ENCODE assay signal across 11 cellular contexts in genomic region chr12:53482626-53483165, GRCh38. TPM values are rescaled to one million over a fixed set of nuclear protein-coding genes. Genes with fewer than 3 reads are reported as not detected.
DNase-seq lines count a peak whose midpoint lies in the region; ATAC-seq, FAIRE-seq and TF ChIP-seq lines count a peak whose summit lies in the region.
"Had no signal": no experiment of that assay in that cellular context is flagged by ENCODE, and none has a peak within 500 bp of the region (broad histone marks: within the 10 kb centered on the region; RNA-seq: fewer than 3 reads in every experiment).

No MANE protein-coding gene starts in this region.

- no peak for FAIRE-seq in HepG2 (lab: Jason Lieb, UNC)
- FAIRE-seq: astrocyte had no signal

- H3K9me3 Mint-ChIP-seq in WTC11: no peaks in the 10 kb centered on the region
- H3K9me3 Mint-ChIP-seq: natural killer cell treated with Interleukin-12 subunit alpha and Interleukin-12 subunit beta and Interleukin-15 and Interleukin-18, amount 100 ng/mL, for 72 hours; T-helper 1 cell treated with Interleukin-12 subunit alpha and Interleukin-12 subunit beta and Interleukin-4 antibody, amounts not matched to agents 30 μg/mL and 1 μg/mL, for 36 hours had no signal

- ATAC-seq in WTC11 (no peak; the same call in 1 of the 2 replicates), HepG2 (peak; percentile 2)

- H3K79me2 ChIP-seq in HepG2 (ENCODE audit: insufficient read depth, low read length): no peaks in the 10 kb centered on the region

- H3K27ac ChIP-seq in AG04450 (ENCODE audit: low read depth, low read length) (peak overlapping the region; percentile 52), HepG2 (ENCODE audit: extremely low read length, insufficient read depth, low read length) (no peak overlapping the region)

- peak in 1 of 2 experiments; percentile 53; a peak in 1 of 4 replicates for TF ChIP-seq POLR2A in HepG2 (IDR thresholded peaks at IDR 0.05; ENCODE audit: insufficient read depth in 1 of 2, low read depth in 2 of 2, low read length in 2 of 2)

- H3K27ac Mint-ChIP-seq in WTC11: no peak overlapping the region
- H3K27ac Mint-ChIP-seq: T-helper 1 cell treated with Interleukin-12 subunit alpha and Interleukin-12 subunit beta and Interleukin-4 antibody, amounts not matched to agents 30 μg/mL and 1 μg/mL, for 36 hours had no signal

- BruUV-seq in HepG2 (replicated peaks; lab: Mats Ljungman, UMichigan): no TSS peak

- H3K27me3 ChIP-seq in AG04450 (ENCODE audit: control insufficient read depth, insufficient read depth, low read length) (no peaks in the 10 kb centered on the region), HepG2 (ENCODE audit: control insufficient read depth in 1 of 2, insufficient read depth in 2 of 2, low read length in 2 of 2) (no peaks in the 10 kb centered on the region)

- TF ChIP-seq EP300 in HepG2 (IDR thresholded peaks at IDR 0.05; ENCODE audit: low read depth in 2 of 2, low read length in 2 of 2) (no peak), HepG2 (CRISPR knock-in tag; IDR thresholded peaks at IDR 0.05; ENCODE audit: borderline replicate concordance) (no peak)

- TF ChIP-seq CTCF in AG04450 (IDR thresholded peaks at IDR 0.05; ENCODE audit: low read depth, low read length): no peak
- TF ChIP-seq CTCF in WTC11 (IDR thresholded peaks at IDR 0.05): no peak
- no peak for TF ChIP-seq CTCF in HepG2 (CRISPR knock-in tag; IDR thresholded peaks at IDR 0.05)

- DNase-seq in AG04450 (ENCODE audit: low read depth, low spot score): no peak
- no peak for DNase-seq in WTC11 (ENCODE audit: low spot score)
- no peak for DNase-seq in HepG2 (ENCODE audit: low spot score)
- DNase-seq in SKM-1 (lab: John Stamatoyannopoulos, UW; ENCODE audit: unreplicated experiment): no peak
- no peak for DNase-seq in NCI-H2081 treated with DMSO at 0.1 percent for 48 hours (lab: John Stamatoyannopoulos, UW)
- DNase-seq in DMS79 treated with DMSO at 0.1 percent for 48 hours (lab: John Stamatoyannopoulos, UW): no peak
- DNase-seq: NCI-H2029 had no signal

- H3K4me1 Mint-ChIP-seq in WTC11: peaks cover 15% of the 10 kb centered on the region

- H3K9ac ChIP-seq in HepG2 (ENCODE audit: insufficient read depth, low read depth, low read length): no peak overlapping the region

- peaks cover 13 to 45% of the 10 kb centered on the region in 2 experiments for H3K36me3 ChIP-seq in HepG2 (replicated peaks in 1 of 2; ENCODE audit: control insufficient read depth in 1 of 2, insufficient read depth in 2 of 2, low read length in 2 of 2)

- no peaks in the 10 kb centered on the region for H3K27me3 Mint-ChIP-seq in WTC11 (ENCODE audit: low read depth)
- H3K27me3 Mint-ChIP-seq: natural killer cell treated with Interleukin-12 subunit alpha and Interleukin-12 subunit beta and Interleukin-15 and Interleukin-18, amount 100 ng/mL, for 72 hours had no signal

- H3K4me1 ChIP-seq in HepG2 (ENCODE audit: insufficient read depth, low read length): no peaks in the 10 kb centered on the region

- no peaks in the 10 kb centered on the region for H3K9me3 ChIP-seq in AG04450 (ENCODE audit: control insufficient read depth, insufficient read depth, low read length)
- no peaks in the 10 kb centered on the region for H3K9me3 ChIP-seq in HepG2 (ENCODE audit: low read length)

- POLR2A ChIA-PET in AG04450 (lab: Yijun Ruan, JAX) (interaction anchor here (0.8 to 6.2 kb wide), 7 partner anchors 8 to 26 kb away, joined by 3 to 50 read pairs (median 7); partner anchors contain the start of genes MAP3K12 and TARBP2), WTC11 (lab: Charles Lee) (interaction anchor here (0.7 to 2.7 kb wide), 7 partner anchors 10 to 215 kb away, joined by 3 to 23 read pairs (median 6); partner anchors contain the start of genes MAP3K12 and TARBP2), HepG2 (lab: Yijun Ruan, JAX) (interaction anchor here (0.7 to 4.2 kb wide), 8 partner anchors 10 to 162 kb away, joined by 3 to 58 read pairs (median 6); partner anchors contain the start of genes AAAS, MAP3K12, PRR13 and SP1)

- H3K36me3 Mint-ChIP-seq in WTC11: peaks cover 55% of the 10 kb centered on the region

- intact Hi-C loops in HepG2 (cut with micrococcal nuclease; ENCODE audit: unreplicated experiment): no loop called here

- no peak overlapping the region for H3K4me2 ChIP-seq in HepG2 (ENCODE audit: low read depth, low read length)

- in situ Hi-C loops in HepG2 (cut with HindIII; ENCODE audit: extremely low pct_ligation_motif_present, low pct_unique_long_range_greater_than_20kb): no loop called here

- peaks cover 12% of the 10 kb centered on the region for H4K20me1 ChIP-seq in HepG2 (ENCODE audit: insufficient read depth, low read length)

- CTCF ChIA-PET in AG04450 (lab: Charles Lee) (interaction anchor here (0.7 to 1.5 kb wide), 3 partner anchors 50 to 161 kb away, joined by 3 to 7 read pairs (median 5); partner anchors contain the start of gene AAAS), WTC11 (lab: Charles Lee) (interaction anchor here (0.5 to 8.1 kb wide), 19 partner anchors 9 to 256 kb away, joined by 3 to 99 read pairs (median 4); partner anchors contain the start of genes AAAS, ATP5MC2, MAP3K12 and NPFF), HepG2 (lab: Yijun Ruan, JAX; ENCODE audit: low intra/inter-chr PET ratio, low total read pairs) (no interaction called here)

- TF ChIP-seq RAD21 in HepG2 (CRISPR knock-in tag; IDR thresholded peaks at IDR 0.05): peak; percentile 46; the same call in 1 of the 2 replicates

- no peak overlapping the region for H3K4me3 Mint-ChIP-seq in WTC11
- H3K4me3 Mint-ChIP-seq: natural killer cell treated with Interleukin-12 subunit alpha and Interleukin-12 subunit beta and Interleukin-15 and Interleukin-18, amount 100 ng/mL, for 72 hours; T-helper 1 cell treated with Interleukin-12 subunit alpha and Interleukin-12 subunit beta and Interleukin-4 antibody, amounts not matched to agents 30 μg/mL and 1 μg/mL, for 36 hours had no signal

- H3K4me3 ChIP-seq in AG04450 (ENCODE audit: low read depth, low read length): no peak overlapping the region
- no peak overlapping the region for H3K4me3 ChIP-seq in HepG2 (replicated peaks in 1 of 3; ENCODE audit: insufficient read depth in 1 of 3, low read depth in 2 of 3, low read length in 3 of 3)

- H2AFZ ChIP-seq in HepG2 (ENCODE audit: low read length): no peak overlapping the region

- 90% methylated on average over 2 of the region's 18 CpGs for WGBS in HepG2 (ENCODE audit: low lambda C conversion rate)

RNA-seq across cellular contexts. Expression of gene MAP3K12, which starts 16.6 kb away (rescaled TPM):
- polyA plus RNA-seq in AG04450 (2011; rRNA removed) (35.7 and 46.1 TPM in 2 replicates), HepG2 (2011; rRNA removed) (1.1 and 1.3 TPM in 2 replicates)
- polyA minus RNA-seq in AG04450 (2011; rRNA and poly(A)+ RNA removed): 52.1 and 64.6 TPM in 2 replicates
- total RNA-seq in WTC11 (2021) (23.6 to 27.9 TPM (median 25.1 TPM) in 3 replicates), HepG2 (2016; rRNA removed; fragmentation: Illumina TruSeq; extraction: Trizol) (0.13 and 0.20 TPM in 2 replicates)
- under 0.01 and 0.10 TPM in 2 replicates for total RNA-seq in HepG2 (2016; cell fraction: cytosol; rRNA removed; fragmentation: Illumina TruSeq; extraction: Trizol; ENCODE audit: low read depth)
- 0.25 and 0.28 TPM in 2 replicates for total RNA-seq in HepG2 (2016; cell fraction: insoluble cytoplasmic fraction; rRNA removed; fragmentation: Illumina TruSeq; extraction: Trizol)
- total RNA-seq in HepG2 (2016; cell fraction: membrane; rRNA removed; fragmentation: Illumina TruSeq; extraction: Trizol): 0.03 and 0.25 TPM in 2 replicates
- total RNA-seq in HepG2 (2016; cell fraction: nucleus; rRNA removed; fragmentation: Illumina TruSeq; extraction: Trizol): 0.16 and 0.28 TPM in 2 replicates
- polyA plus RNA-seq in HepG2 (2011; cell fraction: cytosol; rRNA removed): 0.23 and 0.60 TPM in 2 replicates
- 5.5 and 6.6 TPM in 2 replicates for polyA plus RNA-seq in HepG2 (2011; cell fraction: nucleus; rRNA removed)
- polyA plus RNA-seq in HepG2 (2012): 1.9 and 2.3 TPM in 2 replicates
- 0.02 TPM in 1 of 2 replicates, not detected in the other for polyA plus RNA-seq in HepG2 (2016; cell fraction: cytosol; fragmentation: Illumina TruSeq; extraction: Trizol; ENCODE audit: low read depth)
- 0.05 and 0.10 TPM in 2 replicates for polyA plus RNA-seq in HepG2 (2016; cell fraction: insoluble cytoplasmic fraction; fragmentation: Illumina TruSeq; extraction: Trizol; ENCODE audit: low read depth)
- not detected in 2 replicates for polyA plus RNA-seq in HepG2 (2016; cell fraction: membrane; fragmentation: Illumina TruSeq; extraction: Trizol; ENCODE audit: low read depth)
- 0.34 and 1.5 TPM in 2 replicates for polyA plus RNA-seq in HepG2 (2016; cell fraction: nucleus; fragmentation: Illumina TruSeq; extraction: Trizol; ENCODE audit: insufficient read depth, low read depth)
- polyA minus RNA-seq in HepG2 (2011; rRNA and poly(A)+ RNA removed; ENCODE audit: low replicate concordance): 1.4 and 3.4 TPM in 2 replicates
- 0.26 and 0.49 TPM in 2 replicates for polyA minus RNA-seq in HepG2 (2011; cell fraction: cytosol; rRNA and poly(A)+ RNA removed)
- 1.3 and 1.6 TPM in 2 replicates for polyA minus RNA-seq in HepG2 (2011; cell fraction: nucleus; rRNA and poly(A)+ RNA removed)

RNA-seq across cellular contexts. Expression of gene TARBP2, which starts 18.4 kb away (rescaled TPM):
- polyA plus RNA-seq in AG04450 (2011; rRNA removed): 25.0 and 33.0 TPM in 2 replicates
- 19.7 and 26.4 TPM in 2 replicates for polyA minus RNA-seq in AG04450 (2011; rRNA and poly(A)+ RNA removed)
- 69.0 to 74.0 TPM (median 69.1 TPM) in 3 replicates for total RNA-seq in WTC11 (2021)
- total RNA-seq in HepG2 (2016; rRNA removed; fragmentation: Illumina TruSeq; extraction: Trizol): 39.5 and 55.5 TPM in 2 replicates
- 73.3 and 74.5 TPM in 2 replicates for total RNA-seq in HepG2 (2016; cell fraction: cytosol; rRNA removed; fragmentation: Illumina TruSeq; extraction: Trizol; ENCODE audit: low read depth)
- 37.9 and 54.0 TPM in 2 replicates for total RNA-seq in HepG2 (2016; cell fraction: insoluble cytoplasmic fraction; rRNA removed; fragmentation: Illumina TruSeq; extraction: Trizol)
- total RNA-seq in HepG2 (2016; cell fraction: membrane; rRNA removed; fragmentation: Illumina TruSeq; extraction: Trizol): 79.2 and 87.3 TPM in 2 replicates
- 45.3 and 52.6 TPM in 2 replicates for total RNA-seq in HepG2 (2016; cell fraction: nucleus; rRNA removed; fragmentation: Illumina TruSeq; extraction: Trizol)
- 47.0 and 49.2 TPM in 2 replicates for polyA plus RNA-seq in HepG2 (2011; rRNA removed)
- 34.4 and 52.5 TPM in 2 replicates for polyA plus RNA-seq in HepG2 (2011; cell fraction: cytosol; rRNA removed)
- polyA plus RNA-seq in HepG2 (2011; cell fraction: nucleus; rRNA removed): 186 and 198 TPM in 2 replicates
- 22.1 and 25.4 TPM in 2 replicates for polyA plus RNA-seq in HepG2 (2012)
- 64.6 and 72.6 TPM in 2 replicates for polyA plus RNA-seq in HepG2 (2016; cell fraction: cytosol; fragmentation: Illumina TruSeq; extraction: Trizol; ENCODE audit: low read depth)
- polyA plus RNA-seq in HepG2 (2016; cell fraction: insoluble cytoplasmic fraction; fragmentation: Illumina TruSeq; extraction: Trizol; ENCODE audit: low read depth): 32.5 and 37.2 TPM in 2 replicates
- polyA plus RNA-seq in HepG2 (2016; cell fraction: membrane; fragmentation: Illumina TruSeq; extraction: Trizol; ENCODE audit: low read depth): 60.8 and 63.3 TPM in 2 replicates
- polyA plus RNA-seq in HepG2 (2016; cell fraction: nucleus; fragmentation: Illumina TruSeq; extraction: Trizol; ENCODE audit: insufficient read depth, low read depth): 85.1 and 85.5 TPM in 2 replicates
- 46.1 and 74.4 TPM in 2 replicates for polyA minus RNA-seq in HepG2 (2011; rRNA and poly(A)+ RNA removed; ENCODE audit: low replicate concordance)
- 11.2 and 16.6 TPM in 2 replicates for polyA minus RNA-seq in HepG2 (2011; cell fraction: cytosol; rRNA and poly(A)+ RNA removed)
- 46.1 and 50.8 TPM in 2 replicates for polyA minus RNA-seq in HepG2 (2011; cell fraction: nucleus; rRNA and poly(A)+ RNA removed)

RNA-seq across cellular contexts. Expression of gene NPFF, which starts 24.6 kb away (rescaled TPM):
- polyA plus RNA-seq in AG04450 (2011; rRNA removed) (not detected in 2 replicates), HepG2 (2011; rRNA removed) (not detected in 2 replicates)
- not detected in 2 replicates for polyA minus RNA-seq in AG04450 (2011; rRNA and poly(A)+ RNA removed)
- total RNA-seq in WTC11 (2021) (0.57 to 0.80 TPM (median 0.59 TPM) in 3 replicates), HepG2 (2016; rRNA removed; fragmentation: Illumina TruSeq; extraction: Trizol) (0.51 TPM in 1 of 2 replicates, not detected in the other)
- total RNA-seq in HepG2 (2016; cell fraction: cytosol; rRNA removed; fragmentation: Illumina TruSeq; extraction: Trizol; ENCODE audit: low read depth): not detected in 2 replicates
- total RNA-seq in HepG2 (2016; cell fraction: insoluble cytoplasmic fraction; rRNA removed; fragmentation: Illumina TruSeq; extraction: Trizol): 0.56 TPM in 1 of 2 replicates, not detected in the other
- total RNA-seq in HepG2 (2016; cell fraction: membrane; rRNA removed; fragmentation: Illumina TruSeq; extraction: Trizol): not detected in 2 replicates
- not detected in 2 replicates for total RNA-seq in HepG2 (2016; cell fraction: nucleus; rRNA removed; fragmentation: Illumina TruSeq; extraction: Trizol)
- not detected in 2 replicates for polyA plus RNA-seq in HepG2 (2011; cell fraction: cytosol; rRNA removed)
- 0.48 TPM in 1 of 2 replicates, not detected in the other for polyA plus RNA-seq in HepG2 (2011; cell fraction: nucleus; rRNA removed)
- polyA plus RNA-seq in HepG2 (2012): 0.41 TPM in 1 of 2 replicates, not detected in the other
- polyA plus RNA-seq in HepG2 (2016; cell fraction: cytosol; fragmentation: Illumina TruSeq; extraction: Trizol; ENCODE audit: low read depth): 0.25 TPM in 1 of 2 replicates, not detected in the other
- not detected in 2 replicates for polyA plus RNA-seq in HepG2 (2016; cell fraction: insoluble cytoplasmic fraction; fragmentation: Illumina TruSeq; extraction: Trizol; ENCODE audit: low read depth)
- not detected in 2 replicates for polyA plus RNA-seq in HepG2 (2016; cell fraction: membrane; fragmentation: Illumina TruSeq; extraction: Trizol; ENCODE audit: low read depth)
- polyA plus RNA-seq in HepG2 (2016; cell fraction: nucleus; fragmentation: Illumina TruSeq; extraction: Trizol; ENCODE audit: insufficient read depth, low read depth): 1.2 TPM in 1 of 2 replicates, not detected in the other
- polyA minus RNA-seq in HepG2 (2011; rRNA and poly(A)+ RNA removed; ENCODE audit: low replicate concordance): not detected in 2 replicates
- polyA minus RNA-seq in HepG2 (2011; cell fraction: cytosol; rRNA and poly(A)+ RNA removed): not detected in 2 replicates
- not detected in 2 replicates for polyA minus RNA-seq in HepG2 (2011; cell fraction: nucleus; rRNA and poly(A)+ RNA removed)
- total RNA-seq: activated CD8-positive, alpha-beta memory T cell treated with anti-CD3 and anti-CD28 coated beads for 36 hours; astrocyte had no signal

RNA-seq across cellular contexts. Expression of gene PCBP2, which starts 30.8 kb away (rescaled TPM):
- polyA plus RNA-seq in AG04450 (2011; rRNA removed) (286 and 408 TPM in 2 replicates), HepG2 (2011; rRNA removed) (345 and 390 TPM in 2 replicates)
- 1,032 and 1,271 TPM in 2 replicates for polyA minus RNA-seq in AG04450 (2011; rRNA and poly(A)+ RNA removed)
- total RNA-seq in WTC11 (2021) (981 to 1,004 TPM (median 984 TPM) in 3 replicates), HepG2 (2016; rRNA removed; fragmentation: Illumina TruSeq; extraction: Trizol) (154 and 265 TPM in 2 replicates)
- 156 and 172 TPM in 2 replicates for total RNA-seq in HepG2 (2016; cell fraction: cytosol; rRNA removed; fragmentation: Illumina TruSeq; extraction: Trizol; ENCODE audit: low read depth)
- 132 and 265 TPM in 2 replicates for total RNA-seq in HepG2 (2016; cell fraction: insoluble cytoplasmic fraction; rRNA removed; fragmentation: Illumina TruSeq; extraction: Trizol)
- 447 and 497 TPM in 2 replicates for total RNA-seq in HepG2 (2016; cell fraction: membrane; rRNA removed; fragmentation: Illumina TruSeq; extraction: Trizol)
- total RNA-seq in HepG2 (2016; cell fraction: nucleus; rRNA removed; fragmentation: Illumina TruSeq; extraction: Trizol): 279 and 306 TPM in 2 replicates
- 323 and 364 TPM in 2 replicates for polyA plus RNA-seq in HepG2 (2011; cell fraction: cytosol; rRNA removed)
- 477 and 513 TPM in 2 replicates for polyA plus RNA-seq in HepG2 (2011; cell fraction: nucleus; rRNA removed)
- polyA plus RNA-seq in HepG2 (2012): 786 and 1,014 TPM in 2 replicates
- polyA plus RNA-seq in HepG2 (2016; cell fraction: cytosol; fragmentation: Illumina TruSeq; extraction: Trizol; ENCODE audit: low read depth): 954 and 1,027 TPM in 2 replicates
- polyA plus RNA-seq in HepG2 (2016; cell fraction: insoluble cytoplasmic fraction; fragmentation: Illumina TruSeq; extraction: Trizol; ENCODE audit: low read depth): 599 and 702 TPM in 2 replicates
- 1,162 and 1,386 TPM in 2 replicates for polyA plus RNA-seq in HepG2 (2016; cell fraction: membrane; fragmentation: Illumina TruSeq; extraction: Trizol; ENCODE audit: low read depth)
- polyA plus RNA-seq in HepG2 (2016; cell fraction: nucleus; fragmentation: Illumina TruSeq; extraction: Trizol; ENCODE audit: insufficient read depth, low read depth): 670 and 689 TPM in 2 replicates
- 709 and 1,043 TPM in 2 replicates for polyA minus RNA-seq in HepG2 (2011; rRNA and poly(A)+ RNA removed; ENCODE audit: low replicate concordance)
- 515 and 646 TPM in 2 replicates for polyA minus RNA-seq in HepG2 (2011; cell fraction: cytosol; rRNA and poly(A)+ RNA removed)
- polyA minus RNA-seq in HepG2 (2011; cell fraction: nucleus; rRNA and poly(A)+ RNA removed): 549 and 596 TPM in 2 replicates

RNA-seq across cellular contexts. Expression of gene PRR13, which starts 41.2 kb away (rescaled TPM):
- polyA plus RNA-seq in AG04450 (2011; rRNA removed) (71.4 and 92.8 TPM in 2 replicates), HepG2 (2011; rRNA removed) (65.0 and 70.4 TPM in 2 replicates)
- 78.8 and 83.9 TPM in 2 replicates for polyA minus RNA-seq in AG04450 (2011; rRNA and poly(A)+ RNA removed)
- total RNA-seq in WTC11 (2021) (150 to 187 TPM (median 155 TPM) in 3 replicates), HepG2 (2016; rRNA removed; fragmentation: Illumina TruSeq; extraction: Trizol) (102 and 109 TPM in 2 replicates)
- total RNA-seq in HepG2 (2016; cell fraction: cytosol; rRNA removed; fragmentation: Illumina TruSeq; extraction: Trizol; ENCODE audit: low read depth): 78.3 and 97.6 TPM in 2 replicates
- total RNA-seq in HepG2 (2016; cell fraction: insoluble cytoplasmic fraction; rRNA removed; fragmentation: Illumina TruSeq; extraction: Trizol): 99.2 and 114 TPM in 2 replicates
- total RNA-seq in HepG2 (2016; cell fraction: membrane; rRNA removed; fragmentation: Illumina TruSeq; extraction: Trizol): 113 and 134 TPM in 2 replicates
- total RNA-seq in HepG2 (2016; cell fraction: nucleus; rRNA removed; fragmentation: Illumina TruSeq; extraction: Trizol): 37.8 and 46.1 TPM in 2 replicates
- polyA plus RNA-seq in HepG2 (2011; cell fraction: cytosol; rRNA removed): 58.7 and 62.8 TPM in 2 replicates
- 20.0 and 31.0 TPM in 2 replicates for polyA plus RNA-seq in HepG2 (2011; cell fraction: nucleus; rRNA removed)
- polyA plus RNA-seq in HepG2 (2012): 99.5 and 141 TPM in 2 replicates
- polyA plus RNA-seq in HepG2 (2016; cell fraction: cytosol; fragmentation: Illumina TruSeq; extraction: Trizol; ENCODE audit: low read depth): 115 and 156 TPM in 2 replicates
- 164 and 180 TPM in 2 replicates for polyA plus RNA-seq in HepG2 (2016; cell fraction: insoluble cytoplasmic fraction; fragmentation: Illumina TruSeq; extraction: Trizol; ENCODE audit: low read depth)
- polyA plus RNA-seq in HepG2 (2016; cell fraction: membrane; fragmentation: Illumina TruSeq; extraction: Trizol; ENCODE audit: low read depth): 149 and 177 TPM in 2 replicates
- polyA plus RNA-seq in HepG2 (2016; cell fraction: nucleus; fragmentation: Illumina TruSeq; extraction: Trizol; ENCODE audit: insufficient read depth, low read depth): 113 and 118 TPM in 2 replicates
- 59.9 and 104 TPM in 2 replicates for polyA minus RNA-seq in HepG2 (2011; rRNA and poly(A)+ RNA removed; ENCODE audit: low replicate concordance)
- polyA minus RNA-seq in HepG2 (2011; cell fraction: cytosol; rRNA and poly(A)+ RNA removed): 20.7 and 32.5 TPM in 2 replicates
- polyA minus RNA-seq in HepG2 (2011; cell fraction: nucleus; rRNA and poly(A)+ RNA removed): 18.5 and 23.0 TPM in 2 replicates

Comparison
In these comparisons a context has a peak if more than half of its experiments do, and no peak if none do; other contexts are left out.
1. RNA of gene MAP3K12, which starts 16.6 kb away (total RNA-seq): 23.6 to 27.9 TPM in WTC11; under 0.01 to 0.28 TPM in HepG2; every median in the first group is over 10 times any median in the second.